Comparison of ENCODE assay signal across 11 cellular contexts in genomic region chr15:79035111-79035601, GRCh38. TPM values are rescaled to one million over a fixed set of nuclear protein-coding genes. Genes with fewer than 3 reads are reported as not detected.
DNase-seq lines count a peak whose midpoint lies in the region; ATAC-seq, FAIRE-seq and TF ChIP-seq lines count a peak whose summit lies in the region.
"Had no signal": no experiment of that assay in that cellular context is flagged by ENCODE, and none has a peak within 500 bp of the region (broad histone marks: within the 10 kb centered on the region; RNA-seq: fewer than 3 reads in every experiment).

No MANE protein-coding gene starts in this region.

- H3K36me3 ChIP-seq in ACC112 (ENCODE audit: insufficient read depth, low read length), result no peaks in the 10 kb centered on the region
- no peaks in the 10 kb centered on the region for H3K36me3 ChIP-seq in prostate gland
- H3K36me3 ChIP-seq: BLaER1 treated with 17β-estradiol and CSF1 and Interleukin-3, amounts not matched to agents 10 nM and 100 nM had no signal

- peak; percentile 61 for ATAC-seq in GM19324 (IDR thresholded peaks at IDR 0.05; ENCODE audit: low FRiP score, unreplicated experiment)
- no peak for ATAC-seq in HG02981 (IDR thresholded peaks at IDR 0.05; ENCODE audit: unreplicated experiment)
- ATAC-seq: naive thymus-derived CD8-positive, alpha-beta T cell had no signal

- no peaks in the 10 kb centered on the region for H3K4me1 Mint-ChIP-seq in activated CD4-positive, alpha-beta memory T cell treated with anti-CD3 and anti-CD28 coated beads for 36 hours (ENCODE audit: low read depth)
- H3K4me1 Mint-ChIP-seq: naive thymus-derived CD8-positive, alpha-beta T cell had no signal

- 45 to 65% methylated on average over 8 to 11 of the region's 11 CpGs for WGBS in lower leg skin, 2 donors
- 62% methylated on average over 11 of the region's 11 CpGs for WGBS in prostate gland

- no peaks in the 10 kb centered on the region for H3K9me3 ChIP-seq in prostate gland

- H3K27ac Mint-ChIP-seq in activated CD4-positive, alpha-beta memory T cell treated with anti-CD3 and anti-CD28 coated beads for 36 hours, result no peak overlapping the region
- H3K27ac Mint-ChIP-seq: naive thymus-derived CD8-positive, alpha-beta T cell had no signal

- H3K36me3 Mint-ChIP-seq in activated CD4-positive, alpha-beta memory T cell treated with anti-CD3 and anti-CD28 coated beads for 36 hours, result no peaks in the 10 kb centered on the region
- H3K36me3 Mint-ChIP-seq: naive thymus-derived CD8-positive, alpha-beta T cell had no signal

- no peak overlapping the region for H3K4me3 Mint-ChIP-seq in activated CD4-positive, alpha-beta memory T cell treated with anti-CD3 and anti-CD28 coated beads for 36 hours
- H3K4me3 Mint-ChIP-seq: naive thymus-derived CD8-positive, alpha-beta T cell had no signal

- TF ChIP-seq POLR2A in lower leg skin (IDR thresholded peaks at IDR 0.05), result no peak
- TF ChIP-seq POLR2A in prostate gland (IDR thresholded peaks at IDR 0.05), result no peak

- no peak for FAIRE-seq in HTR-8/SVneo (lab: Jason Lieb, UNC)

- POLR2A ChIA-PET in activated CD4-positive, alpha-beta memory T cell treated with anti-CD3 and anti-CD28 coated beads for 36 hours (lab: Charles Lee), result no interaction called here

- H2AFZ ChIP-seq in ACC112 (ENCODE audit: low read length, unreplicated experiment), result peak overlapping the region; percentile 24

- H3K27me3 ChIP-seq in ACC112 (ENCODE audit: insufficient read depth, low read length), result peaks cover 41% of the 10 kb centered on the region
- H3K27me3 ChIP-seq in prostate gland (replicated peaks; ENCODE audit: insufficient read depth), result no peaks in the 10 kb centered on the region

- H3K4me3 ChIP-seq in ACC112 (ENCODE audit: low read depth, low read length), result no peak overlapping the region
- no peak overlapping the region for H3K4me3 ChIP-seq in lower leg skin (ENCODE audit: low read depth, poor library complexity, severe bottlenecking)
- no peak overlapping the region for H3K4me3 ChIP-seq in prostate gland
- H3K4me3 ChIP-seq: BLaER1 treated with 17β-estradiol and CSF1 and Interleukin-3, amounts not matched to agents 10 nM and 100 nM had no signal

- intact Hi-C loops in activated CD4-positive, alpha-beta memory T cell treated with anti-CD3 and anti-CD28 coated beads for 36 hours (cut with micrococcal nuclease), result no loop called here
- intact Hi-C loops in lower leg skin (cut with DNase I; ENCODE audit: low total_unique reads), result no loop called here
- intact Hi-C loops in prostate gland (cut with DNase I), result no loop called here

- CTCF ChIA-PET in activated CD4-positive, alpha-beta memory T cell treated with anti-CD3 and anti-CD28 coated beads for 36 hours (lab: Charles Lee), result interaction anchor here (1.6 kb wide), 1 partner anchor 150 kb away, joined by 4 read pairs; no protein-coding TSS in a partner anchor

- DNase-seq in HTR-8/SVneo (ENCODE audit: insufficient read length, low spot score) (peak; percentile 61), hepatic stellate cell (ENCODE audit: low spot score) (peak; percentile 29), lower leg skin (ENCODE audit: low spot score in 2 of 2) (no peak), prostate gland (ENCODE audit: low spot score) (no peak)
- DNase-seq in activated CD4-positive, alpha-beta memory T cell treated with anti-CD3 and anti-CD28 coated beads for 36 hours, result no peak
- DNase-seq: foreskin melanocyte had no signal

- H3K4me1 ChIP-seq in ACC112 (ENCODE audit: control insufficient read depth, insufficient read depth, low read length, unreplicated experiment), result peaks cover 4% of the 10 kb centered on the region
- H3K4me1 ChIP-seq in prostate gland (replicated peaks), result no peaks in the 10 kb centered on the region

- no peak for TF ChIP-seq CTCF in lower leg skin (IDR thresholded peaks at IDR 0.05)
- peak in 1 of 4 experiments; percentile 56 for TF ChIP-seq CTCF in prostate gland (IDR thresholded peaks at IDR 0.05)

- peaks cover 5% of the 10 kb centered on the region for H3K27me3 Mint-ChIP-seq in activated CD4-positive, alpha-beta memory T cell treated with anti-CD3 and anti-CD28 coated beads for 36 hours

- no peaks in the 10 kb centered on the region for H3K9me3 Mint-ChIP-seq in activated CD4-positive, alpha-beta memory T cell treated with anti-CD3 and anti-CD28 coated beads for 36 hours
- H3K9me3 Mint-ChIP-seq: naive thymus-derived CD8-positive, alpha-beta T cell had no signal

- H3K79me2 ChIP-seq in ACC112 (ENCODE audit: control insufficient read depth, insufficient read depth, low read length, unreplicated experiment), result no peaks in the 10 kb centered on the region

- H3K27ac ChIP-seq in ACC112 (ENCODE audit: low read depth, low read length), result no peak overlapping the region
- H3K27ac ChIP-seq in prostate gland, result no peak overlapping the region
- H3K27ac ChIP-seq: BLaER1 treated with 17β-estradiol and CSF1 and Interleukin-3, amounts not matched to agents 10 nM and 100 nM had no signal

RNA-seq across cellular contexts. Expression of gene RASGRF1, which starts 55.4 kb away (rescaled TPM):
- total RNA-seq in activated CD4-positive, alpha-beta memory T cell treated with anti-CD3 and anti-CD28 coated beads for 36 hours, result under 1 TPM in 1 of 2 experiments, not detected in 1; 0.02 TPM
- under 1 TPM in 1 of 4 donors, not detected in 3; 0.10 TPM for total RNA-seq in lower leg skin
- 1 to 10 TPM in 1 of 2 donors, under 1 TPM in 1; 0.09 to 1.1 TPM for total RNA-seq in prostate gland

Comparison
In these comparisons a context has a peak if more than half of its experiments do, and no peak if none do; other contexts are left out.
1. DNase-seq: peak in HTR-8/SVneo (single experiment) and hepatic stellate cell (single experiment); none in activated CD4-positive, alpha-beta memory T cell treated with anti-CD3 and anti-CD28 coated beads for 36 hours (single experiment), lower leg skin (0 of 2) and prostate gland (single experiment).